1 cellular context compared by ENCODE assay signal in the genomic region with DNA sequence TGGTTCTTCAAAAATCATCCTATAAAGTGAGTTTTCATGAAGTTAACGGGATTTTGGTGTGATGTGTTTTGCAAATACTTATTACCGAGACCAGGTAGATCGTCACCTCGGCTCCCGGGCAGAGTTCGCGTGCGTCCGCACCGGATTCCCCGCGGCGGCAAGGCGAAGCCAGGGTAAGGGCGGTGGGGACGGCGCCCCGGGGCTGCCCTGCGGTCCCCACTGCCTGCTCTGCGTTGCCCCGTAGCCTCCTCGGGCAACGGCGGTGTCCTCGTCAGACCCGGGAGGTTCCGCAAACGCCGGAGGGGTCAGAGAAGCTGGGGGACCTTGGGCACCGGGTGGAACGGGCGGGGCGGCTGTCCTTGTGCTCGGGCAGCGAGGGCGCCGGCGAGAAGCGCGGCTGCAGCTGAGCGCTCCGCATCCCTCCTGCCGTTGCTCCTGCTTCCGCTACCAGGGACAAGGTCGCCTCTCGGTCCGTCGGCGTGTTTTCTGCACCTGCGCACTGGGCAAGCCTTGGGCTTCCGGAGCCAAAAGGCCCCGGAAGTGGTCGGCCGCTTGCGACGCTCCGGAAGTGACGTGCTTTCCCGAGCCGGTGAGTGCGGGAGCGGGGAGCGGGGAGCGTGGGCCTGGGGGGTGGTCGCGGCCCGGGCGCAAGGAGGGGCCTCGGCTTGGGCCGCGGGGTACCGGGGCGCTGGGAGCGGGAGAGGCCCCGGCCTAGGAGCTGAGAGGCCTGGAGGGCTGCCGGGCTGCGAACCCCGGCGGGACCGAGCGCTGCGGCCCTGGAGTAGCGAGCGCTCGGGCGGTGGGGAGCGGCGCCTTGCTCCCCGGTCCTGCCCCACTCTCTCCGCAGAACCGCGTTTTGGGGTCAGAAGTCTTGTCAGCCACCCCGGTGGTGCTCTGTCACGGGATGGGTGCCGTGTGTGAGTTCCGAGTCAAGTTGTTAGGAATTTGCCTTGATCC.
A peak's percentile ranks its signal among the peaks of the same experiment; 100 is the strongest.
TF ChIP-seq lines count a peak whose summit lies in the region.

A gene with protein sequence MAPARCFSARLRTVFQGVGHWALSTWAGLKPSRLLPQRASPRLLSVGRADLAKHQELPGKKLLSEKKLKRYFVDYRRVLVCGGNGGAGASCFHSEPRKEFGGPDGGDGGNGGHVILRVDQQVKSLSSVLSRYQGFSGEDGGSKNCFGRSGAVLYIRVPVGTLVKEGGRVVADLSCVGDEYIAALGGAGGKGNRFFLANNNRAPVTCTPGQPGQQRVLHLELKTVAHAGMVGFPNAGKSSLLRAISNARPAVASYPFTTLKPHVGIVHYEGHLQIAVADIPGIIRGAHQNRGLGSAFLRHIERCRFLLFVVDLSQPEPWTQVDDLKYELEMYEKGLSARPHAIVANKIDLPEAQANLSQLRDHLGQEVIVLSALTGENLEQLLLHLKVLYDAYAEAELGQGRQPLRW (plus strand): TSS at position 560 of the 957 bp plus-strand sequence. CDS start 10,393 bp downstream, outside the sequence.

TF ChIP-seq in GM12878, 131 proteins besides CTCF, POLR2A, EP300 and RAD21 (continued from another document and continues in another):
- TF ChIP-seq, protein P1, sequence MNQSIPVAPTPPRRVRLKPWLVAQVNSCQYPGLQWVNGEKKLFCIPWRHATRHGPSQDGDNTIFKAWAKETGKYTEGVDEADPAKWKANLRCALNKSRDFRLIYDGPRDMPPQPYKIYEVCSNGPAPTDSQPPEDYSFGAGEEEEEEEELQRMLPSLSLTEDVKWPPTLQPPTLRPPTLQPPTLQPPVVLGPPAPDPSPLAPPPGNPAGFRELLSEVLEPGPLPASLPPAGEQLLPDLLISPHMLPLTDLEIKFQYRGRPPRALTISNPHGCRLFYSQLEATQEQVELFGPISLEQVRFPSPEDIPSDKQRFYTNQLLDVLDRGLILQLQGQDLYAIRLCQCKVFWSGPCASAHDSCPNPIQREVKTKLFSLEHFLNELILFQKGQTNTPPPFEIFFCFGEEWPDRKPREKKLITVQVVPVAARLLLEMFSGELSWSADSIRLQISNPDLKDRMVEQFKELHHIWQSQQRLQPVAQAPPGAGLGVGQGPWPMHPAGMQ (IDR thresholded peaks at IDR 0.05; ENCODE audit: borderline replicate concordance) = no peak
- TF ChIP-seq CHD1 (IDR thresholded peaks at IDR 0.05; ENCODE audit: low read depth, low read length) = no peak
- no peak for TF ChIP-seq TBL1XR1 (IDR thresholded peaks at IDR 0.05; ENCODE audit: low read depth, low read length)
- TF ChIP-seq, protein P2, sequence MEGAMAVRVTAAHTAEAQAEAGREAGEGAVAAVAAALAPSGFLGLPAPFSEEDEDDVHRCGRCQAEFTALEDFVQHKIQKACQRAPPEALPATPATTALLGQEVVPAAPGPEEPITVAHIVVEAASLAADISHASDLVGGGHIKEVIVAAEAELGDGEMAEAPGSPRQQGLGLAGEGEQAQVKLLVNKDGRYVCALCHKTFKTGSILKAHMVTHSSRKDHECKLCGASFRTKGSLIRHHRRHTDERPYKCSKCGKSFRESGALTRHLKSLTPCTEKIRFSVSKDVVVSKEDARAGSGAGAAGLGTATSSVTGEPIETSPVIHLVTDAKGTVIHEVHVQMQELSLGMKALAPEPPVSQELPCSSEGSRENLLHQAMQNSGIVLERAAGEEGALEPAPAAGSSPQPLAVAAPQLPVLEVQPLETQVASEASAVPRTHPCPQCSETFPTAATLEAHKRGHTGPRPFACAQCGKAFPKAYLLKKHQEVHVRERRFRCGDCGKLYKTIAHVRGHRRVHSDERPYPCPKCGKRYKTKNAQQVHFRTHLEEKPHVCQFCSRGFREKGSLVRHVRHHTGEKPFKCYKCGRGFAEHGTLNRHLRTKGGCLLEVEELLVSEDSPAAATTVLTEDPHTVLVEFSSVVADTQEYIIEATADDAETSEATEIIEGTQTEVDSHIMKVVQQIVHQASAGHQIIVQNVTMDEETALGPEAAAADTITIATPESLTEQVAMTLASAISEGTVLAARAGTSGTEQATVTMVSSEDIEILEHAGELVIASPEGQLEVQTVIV (IDR thresholded peaks at IDR 0.05; ENCODE audit: borderline replicate concordance, partially characterized antibody) = peak; percentile 52
- TF ChIP-seq, protein P3, sequence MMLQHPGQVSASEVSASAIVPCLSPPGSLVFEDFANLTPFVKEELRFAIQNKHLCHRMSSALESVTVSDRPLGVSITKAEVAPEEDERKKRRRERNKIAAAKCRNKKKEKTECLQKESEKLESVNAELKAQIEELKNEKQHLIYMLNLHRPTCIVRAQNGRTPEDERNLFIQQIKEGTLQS (IDR thresholded peaks at IDR 0.05; ENCODE audit: borderline replicate concordance, extremely low read depth, low read depth, low read length) = peak; percentile 67; the same call in 1 of the 2 replicates
- TF ChIP-seq GATAD2B (conservative IDR thresholded peaks at IDR 0.05; ENCODE audit: low read depth) = peak; percentile 85
- TF ChIP-seq STAT3 (IDR thresholded peaks at IDR 0.05; ENCODE audit: low read depth, low read length) = no peak
- TF ChIP-seq ATF7 (IDR thresholded peaks at IDR 0.05; ENCODE audit: low read depth) = no peak
- TF ChIP-seq CBX5 (IDR thresholded peaks at IDR 0.05; ENCODE audit: low read depth) = no peak
- TF ChIP-seq, protein P4, sequence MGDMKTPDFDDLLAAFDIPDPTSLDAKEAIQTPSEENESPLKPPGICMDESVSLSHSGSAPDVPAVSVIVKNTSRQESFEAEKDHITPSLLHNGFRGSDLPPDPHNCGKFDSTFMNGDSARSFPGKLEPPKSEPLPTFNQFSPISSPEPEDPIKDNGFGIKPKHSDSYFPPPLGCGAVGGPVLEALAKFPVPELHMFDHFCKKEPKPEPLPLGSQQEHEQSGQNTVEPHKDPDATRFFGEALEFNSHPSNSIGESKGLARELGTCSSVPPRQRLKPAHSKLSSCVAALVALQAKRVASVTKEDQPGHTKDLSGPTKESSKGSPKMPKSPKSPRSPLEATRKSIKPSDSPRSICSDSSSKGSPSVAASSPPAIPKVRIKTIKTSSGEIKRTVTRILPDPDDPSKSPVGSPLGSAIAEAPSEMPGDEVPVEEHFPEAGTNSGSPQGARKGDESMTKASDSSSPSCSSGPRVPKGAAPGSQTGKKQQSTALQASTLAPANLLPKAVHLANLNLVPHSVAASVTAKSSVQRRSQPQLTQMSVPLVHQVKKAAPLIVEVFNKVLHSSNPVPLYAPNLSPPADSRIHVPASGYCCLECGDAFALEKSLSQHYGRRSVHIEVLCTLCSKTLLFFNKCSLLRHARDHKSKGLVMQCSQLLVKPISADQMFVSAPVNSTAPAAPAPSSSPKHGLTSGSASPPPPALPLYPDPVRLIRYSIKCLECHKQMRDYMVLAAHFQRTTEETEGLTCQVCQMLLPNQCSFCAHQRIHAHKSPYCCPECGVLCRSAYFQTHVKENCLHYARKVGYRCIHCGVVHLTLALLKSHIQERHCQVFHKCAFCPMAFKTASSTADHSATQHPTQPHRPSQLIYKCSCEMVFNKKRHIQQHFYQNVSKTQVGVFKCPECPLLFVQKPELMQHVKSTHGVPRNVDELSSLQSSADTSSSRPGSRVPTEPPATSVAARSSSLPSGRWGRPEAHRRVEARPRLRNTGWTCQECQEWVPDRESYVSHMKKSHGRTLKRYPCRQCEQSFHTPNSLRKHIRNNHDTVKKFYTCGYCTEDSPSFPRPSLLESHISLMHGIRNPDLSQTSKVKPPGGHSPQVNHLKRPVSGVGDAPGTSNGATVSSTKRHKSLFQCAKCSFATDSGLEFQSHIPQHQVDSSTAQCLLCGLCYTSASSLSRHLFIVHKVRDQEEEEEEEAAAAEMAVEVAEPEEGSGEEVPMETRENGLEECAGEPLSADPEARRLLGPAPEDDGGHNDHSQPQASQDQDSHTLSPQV (IDR thresholded peaks at IDR 0.05) = 0 out of 2 replicates have a peak, but pooled peaks have one; percentile 9
- 0 out of 2 replicates have a peak, but pooled peaks have one; percentile 16 for TF ChIP-seq TCF12 (IDR thresholded peaks at IDR 0.05; ENCODE audit: low read depth, low read length)
- peak; percentile 81; the same call in 1 of the 2 replicates for TF ChIP-seq SIN3A (IDR thresholded peaks at IDR 0.05; ENCODE audit: low read depth, low read length)
- peak; percentile 39 to 62; a peak in 3 of 4 replicates for TF ChIP-seq BHLHE40 (IDR thresholded peaks at IDR 0.05; ENCODE audit: borderline replicate concordance in 1 of 2, low read depth in 2 of 2, low read length in 1 of 2)
- peak; percentile 94 for TF ChIP-seq GABPA (IDR thresholded peaks at IDR 0.05; ENCODE audit: low read depth)
- TF ChIP-seq SMC3 (IDR thresholded peaks at IDR 0.05; ENCODE audit: borderline replicate concordance, low read length) = no peak
- TF ChIP-seq EED (IDR thresholded peaks at IDR 0.05; ENCODE audit: low read depth) = no peak
- TF ChIP-seq ZSCAN29 (IDR thresholded peaks at IDR 0.05) = no peak
- TF ChIP-seq SUPT20H (IDR thresholded peaks at IDR 0.05; ENCODE audit: borderline replicate concordance, control insufficient read depth, low read depth, low read length) = no peak
- no peak for TF ChIP-seq KAT2A (conservative IDR thresholded peaks at IDR 0.05; ENCODE audit: control insufficient read depth, low read depth, low read length)
- peak; percentile 87 for TF ChIP-seq IKZF1 (conservative IDR thresholded peaks at IDR 0.05)
- TF ChIP-seq SMAD5 (IDR thresholded peaks at IDR 0.05; ENCODE audit: low read depth) = peak; percentile 94
- TF ChIP-seq POLR2AphosphoS2 (IDR thresholded peaks at IDR 0.05; ENCODE audit: low read depth, low read length) = peak; percentile 97
- peak; percentile 89 for TF ChIP-seq POU2F2 (IDR thresholded peaks at IDR 0.05; ENCODE audit: borderline replicate concordance, low read depth, low read length)
- TF ChIP-seq EGR1 (IDR thresholded peaks at IDR 0.05; ENCODE audit: borderline replicate concordance in 1 of 2, low read depth in 2 of 2, low read length in 2 of 2) = peak in 1 of 2 experiments; percentile 10; a peak in 1 of 3 replicates
- peak; percentile 97 for TF ChIP-seq CREB1 (IDR thresholded peaks at IDR 0.05; ENCODE audit: low read depth)
- TF ChIP-seq, protein P5, sequence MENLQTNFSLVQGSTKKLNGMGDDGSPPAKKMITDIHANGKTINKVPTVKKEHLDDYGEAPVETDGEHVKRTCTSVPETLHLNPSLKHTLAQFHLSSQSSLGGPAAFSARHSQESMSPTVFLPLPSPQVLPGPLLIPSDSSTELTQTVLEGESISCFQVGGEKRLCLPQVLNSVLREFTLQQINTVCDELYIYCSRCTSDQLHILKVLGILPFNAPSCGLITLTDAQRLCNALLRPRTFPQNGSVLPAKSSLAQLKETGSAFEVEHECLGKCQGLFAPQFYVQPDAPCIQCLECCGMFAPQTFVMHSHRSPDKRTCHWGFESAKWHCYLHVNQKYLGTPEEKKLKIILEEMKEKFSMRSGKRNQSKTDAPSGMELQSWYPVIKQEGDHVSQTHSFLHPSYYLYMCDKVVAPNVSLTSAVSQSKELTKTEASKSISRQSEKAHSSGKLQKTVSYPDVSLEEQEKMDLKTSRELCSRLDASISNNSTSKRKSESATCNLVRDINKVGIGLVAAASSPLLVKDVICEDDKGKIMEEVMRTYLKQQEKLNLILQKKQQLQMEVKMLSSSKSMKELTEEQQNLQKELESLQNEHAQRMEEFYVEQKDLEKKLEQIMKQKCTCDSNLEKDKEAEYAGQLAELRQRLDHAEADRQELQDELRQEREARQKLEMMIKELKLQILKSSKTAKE (IDR thresholded peaks at IDR 0.05; ENCODE audit: low read depth, poor library complexity, severe bottlenecking) = no peak
- no peak for TF ChIP-seq ZNF622 (IDR thresholded peaks at IDR 0.05)
- no peak for TF ChIP-seq CHD4 (IDR thresholded peaks at IDR 0.05)
- 0 out of 2 replicates have a peak, but pooled peaks have one; percentile 15 for TF ChIP-seq MEF2A (IDR thresholded peaks at IDR 0.05; ENCODE audit: insufficient read depth, low read depth, low read length)
- peak; percentile 56 to 85; a peak in 3 of 4 replicates for TF ChIP-seq SRF (IDR thresholded peaks at IDR 0.05; ENCODE audit: low read depth in 2 of 2, low read length in 2 of 2)
- TF ChIP-seq CEBPB (IDR thresholded peaks at IDR 0.05; ENCODE audit: borderline replicate concordance in 1 of 2, low read depth in 2 of 2, low read length in 2 of 2) = no peak
- peak; percentile 70; the same call in 1 of the 2 replicates for TF ChIP-seq CHD2 (IDR thresholded peaks at IDR 0.05; ENCODE audit: borderline replicate concordance, low read depth, low read length)
- TF ChIP-seq, protein P6, sequence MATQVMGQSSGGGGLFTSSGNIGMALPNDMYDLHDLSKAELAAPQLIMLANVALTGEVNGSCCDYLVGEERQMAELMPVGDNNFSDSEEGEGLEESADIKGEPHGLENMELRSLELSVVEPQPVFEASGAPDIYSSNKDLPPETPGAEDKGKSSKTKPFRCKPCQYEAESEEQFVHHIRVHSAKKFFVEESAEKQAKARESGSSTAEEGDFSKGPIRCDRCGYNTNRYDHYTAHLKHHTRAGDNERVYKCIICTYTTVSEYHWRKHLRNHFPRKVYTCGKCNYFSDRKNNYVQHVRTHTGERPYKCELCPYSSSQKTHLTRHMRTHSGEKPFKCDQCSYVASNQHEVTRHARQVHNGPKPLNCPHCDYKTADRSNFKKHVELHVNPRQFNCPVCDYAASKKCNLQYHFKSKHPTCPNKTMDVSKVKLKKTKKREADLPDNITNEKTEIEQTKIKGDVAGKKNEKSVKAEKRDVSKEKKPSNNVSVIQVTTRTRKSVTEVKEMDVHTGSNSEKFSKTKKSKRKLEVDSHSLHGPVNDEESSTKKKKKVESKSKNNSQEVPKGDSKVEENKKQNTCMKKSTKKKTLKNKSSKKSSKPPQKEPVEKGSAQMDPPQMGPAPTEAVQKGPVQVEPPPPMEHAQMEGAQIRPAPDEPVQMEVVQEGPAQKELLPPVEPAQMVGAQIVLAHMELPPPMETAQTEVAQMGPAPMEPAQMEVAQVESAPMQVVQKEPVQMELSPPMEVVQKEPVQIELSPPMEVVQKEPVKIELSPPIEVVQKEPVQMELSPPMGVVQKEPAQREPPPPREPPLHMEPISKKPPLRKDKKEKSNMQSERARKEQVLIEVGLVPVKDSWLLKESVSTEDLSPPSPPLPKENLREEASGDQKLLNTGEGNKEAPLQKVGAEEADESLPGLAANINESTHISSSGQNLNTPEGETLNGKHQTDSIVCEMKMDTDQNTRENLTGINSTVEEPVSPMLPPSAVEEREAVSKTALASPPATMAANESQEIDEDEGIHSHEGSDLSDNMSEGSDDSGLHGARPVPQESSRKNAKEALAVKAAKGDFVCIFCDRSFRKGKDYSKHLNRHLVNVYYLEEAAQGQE (IDR thresholded peaks at IDR 0.05; ENCODE audit: low read depth, low read length) = no peak
- TF ChIP-seq, protein P7, sequence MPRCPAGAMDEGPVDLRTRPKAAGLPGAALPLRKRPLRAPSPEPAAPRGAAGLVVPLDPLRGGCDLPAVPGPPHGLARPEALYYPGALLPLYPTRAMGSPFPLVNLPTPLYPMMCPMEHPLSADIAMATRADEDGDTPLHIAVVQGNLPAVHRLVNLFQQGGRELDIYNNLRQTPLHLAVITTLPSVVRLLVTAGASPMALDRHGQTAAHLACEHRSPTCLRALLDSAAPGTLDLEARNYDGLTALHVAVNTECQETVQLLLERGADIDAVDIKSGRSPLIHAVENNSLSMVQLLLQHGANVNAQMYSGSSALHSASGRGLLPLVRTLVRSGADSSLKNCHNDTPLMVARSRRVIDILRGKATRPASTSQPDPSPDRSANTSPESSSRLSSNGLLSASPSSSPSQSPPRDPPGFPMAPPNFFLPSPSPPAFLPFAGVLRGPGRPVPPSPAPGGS (IDR thresholded peaks at IDR 0.05; ENCODE audit: borderline replicate concordance, insufficient read depth, low read depth, low read length, poor library complexity, severe bottlenecking) = no peak
- no peak for TF ChIP-seq RFX5 (IDR thresholded peaks at IDR 0.05; ENCODE audit: low read depth, low read length)
- TF ChIP-seq KDM1A (IDR thresholded peaks at IDR 0.05; ENCODE audit: borderline replicate concordance) = no peak
